14 cellular contexts compared by ENCODE assay signal in genomic region chr20:4369119-4369797, GRCh38.
DNase-seq lines count a peak whose midpoint lies in the region; ATAC-seq, FAIRE-seq and TF ChIP-seq lines count a peak whose summit lies in the region.
"Had no signal": no experiment of that assay in that cellular context is flagged by ENCODE, and none has a peak within 500 bp of the region (broad histone marks: within the 10 kb centered on the region; RNA-seq: fewer than 3 reads in every experiment).

No MANE protein-coding gene starts in this region.

- H3K4me1 Mint-ChIP-seq in CD4-positive, alpha-beta memory T cell, result peaks cover 8 to 19% (median 11%) of the 10 kb centered on the region in 4 donors
- H3K4me1 Mint-ChIP-seq in T-helper 17 cell, result peaks cover 14% of the 10 kb centered on the region
- H3K4me1 Mint-ChIP-seq in type B pancreatic cell (ENCODE audit: unreplicated experiment), result no peaks in the 10 kb centered on the region
- no peaks in the 10 kb centered on the region for H3K4me1 Mint-ChIP-seq in endothelial cell (ENCODE audit: unreplicated experiment)
- H3K4me1 Mint-ChIP-seq: endodermal cell had no signal

- no peaks in the 10 kb centered on the region for H3K23me2 ChIP-seq in H1 (ENCODE audit: low read depth, low read length)

- no peak overlapping the region for H2BK120ac ChIP-seq in H1 (replicated peaks; ENCODE audit: low read depth, low read length)

- H3K4me3 Mint-ChIP-seq in CD4-positive, alpha-beta memory T cell, result peak overlapping the region in 7 of 8 donors; percentile 21 to 68 (median 52)
- H3K4me3 Mint-ChIP-seq in T-helper 17 cell, result peak overlapping the region; percentile 59
- no peak overlapping the region for H3K4me3 Mint-ChIP-seq in type B pancreatic cell
- H3K4me3 Mint-ChIP-seq in endothelial cell (ENCODE audit: unreplicated experiment), result no peak overlapping the region
- H3K4me3 Mint-ChIP-seq: CD8-positive, alpha-beta T cell; endodermal cell had no signal

- H2BK15ac ChIP-seq in H1 (ENCODE audit: low read length), result no peak overlapping the region

- no peak overlapping the region for H3K23ac ChIP-seq in H1 (ENCODE audit: insufficient read length)

- no peaks in the 10 kb centered on the region for H3K36me3 Mint-ChIP-seq in CD4-positive, alpha-beta memory T cell
- H3K36me3 Mint-ChIP-seq in T-helper 17 cell (ENCODE audit: low read depth) (peaks cover 2% of the 10 kb centered on the region), type B pancreatic cell (no peaks in the 10 kb centered on the region), endothelial cell (ENCODE audit: low read depth, unreplicated experiment) (no peaks in the 10 kb centered on the region)
- H3K36me3 Mint-ChIP-seq: CD8-positive, alpha-beta T cell had no signal

- H4K20me1 ChIP-seq in H1 (replicated peaks in 1 of 2; ENCODE audit: control insufficient read depth in 1 of 2, insufficient read depth in 2 of 2, low read length in 2 of 2), result no peaks in the 10 kb centered on the region

- CTCF ChIA-PET in CD4-positive, alpha-beta memory T cell (lab: Charles Lee; ENCODE audit: partially characterized antibody), result no interaction called here
- CTCF ChIA-PET in H1 (lab: Charles Lee; ENCODE audit: partially characterized antibody), result no interaction called here

- H2BK20ac ChIP-seq in H1 (ENCODE audit: low read length), result no peak overlapping the region

- H3K9me3 ChIP-seq in CD4-positive, alpha-beta memory T cell (ENCODE audit: control insufficient read depth in 1 of 2, low read length in 2 of 2), result no peaks in the 10 kb centered on the region
- no peaks in the 10 kb centered on the region for H3K9me3 ChIP-seq in T-helper 17 cell (ENCODE audit: control insufficient read depth, low read length, poor library complexity, severe bottlenecking)
- no peaks in the 10 kb centered on the region for H3K9me3 ChIP-seq in H1 (ENCODE audit: insufficient read depth in 2 of 2, low read depth in 1 of 2, low read length in 1 of 2)

- H4K8ac ChIP-seq in H1 (ENCODE audit: extremely low read depth, insufficient read depth, low read length), result no peak overlapping the region

- no peaks in the 10 kb centered on the region for H3K36me3 ChIP-seq in CD4-positive, alpha-beta memory T cell (ENCODE audit: insufficient read depth, low read length)
- H3K36me3 ChIP-seq in H1 (ENCODE audit: control insufficient read depth in 2 of 4, insufficient read depth in 4 of 4, low read length in 3 of 4), result no peaks in the 10 kb centered on the region

- H4K91ac ChIP-seq in H1 (replicated peaks; ENCODE audit: insufficient read length, low read length), result no peak overlapping the region

- no peak overlapping the region for H3K9ac ChIP-seq in H1 (replicated peaks in 1 of 4; ENCODE audit: extremely low read depth in 1 of 4, low read depth in 3 of 4, low read length in 3 of 4)

- no peak overlapping the region for H3K4me3 ChIP-seq in CD4-positive, alpha-beta memory T cell (ENCODE audit: low read length in 2 of 2)
- no peak overlapping the region for H3K4me3 ChIP-seq in H1 (ENCODE audit: extremely low read depth in 1 of 4, insufficient read depth in 2 of 4, low read depth in 3 of 4, low read length in 4 of 4)

- H3K14ac ChIP-seq in H1 (ENCODE audit: insufficient read length), result no peak overlapping the region

- H2BK5ac ChIP-seq in H1 (ENCODE audit: low read depth, low read length), result 0 out of 2 replicates have a peak overlapping the region, but pooled peaks have one; percentile 31

- H3K4me1 ChIP-seq in CD4-positive, alpha-beta memory T cell (ENCODE audit: insufficient read depth, low read length), result peaks cover 13% of the 10 kb centered on the region
- no peaks in the 10 kb centered on the region for H3K4me1 ChIP-seq in H1 (replicated peaks in 1 of 4; ENCODE audit: control insufficient read depth in 3 of 4, insufficient read depth in 4 of 4, low read length in 3 of 4)

- no peak for FAIRE-seq in H1 (lab: Jason Lieb, UNC)

- WGBS in H1 (ENCODE audit: extremely low coverage in 1 of 2, insufficient coverage in 1 of 2, insufficient read length in 1 of 2, insufficient replicate concordance in 2 of 2, low coverage in 1 of 2, low lambda C conversion rate in 2 of 2, missing lambda C conversion rate in 1 of 2), 2 experiments, result 82% methylated on average over 2 of the region's 2 CpGs; no CpG with 5 or more reads in 1 of the 2 experiments

- POLR2A ChIA-PET in CD4-positive, alpha-beta memory T cell (lab: Charles Lee; ENCODE audit: partially characterized antibody), result no interaction called here
- POLR2A ChIA-PET in H1 (lab: Charles Lee; ENCODE audit: partially characterized antibody), result no interaction called here

- H3K27ac Mint-ChIP-seq in CD4-positive, alpha-beta memory T cell, result peak overlapping the region in 6 of 7 donors; percentile 7 to 92 (median 78)
- H3K27ac Mint-ChIP-seq in T-helper 17 cell (peak overlapping the region; percentile 87), type B pancreatic cell (no peak overlapping the region), endothelial cell (ENCODE audit: unreplicated experiment) (no peak overlapping the region)
- H3K27ac Mint-ChIP-seq: CD8-positive, alpha-beta T cell; endodermal cell had no signal

- no peaks in the 10 kb centered on the region for H3K79me1 ChIP-seq in H1 (ENCODE audit: low read depth, low read length)

- TF ChIP-seq POLR2A in H1 (IDR thresholded peaks at IDR 0.05; ENCODE audit: control extremely low read depth in 1 of 2, low read depth in 2 of 2, low read length in 2 of 2), result no peak

- H3K18ac ChIP-seq in H1 (ENCODE audit: extremely low read depth, low read length), result no peak overlapping the region

- H4K5ac ChIP-seq in H1 (ENCODE audit: insufficient read length, low read depth, low read length), result no peak overlapping the region

- no peak overlapping the region for H3K4me2 ChIP-seq in H1 (ENCODE audit: insufficient read depth in 1 of 2, low read depth in 2 of 2, low read length in 2 of 2)

- H3K27me3 ChIP-seq in CD4-positive, alpha-beta memory T cell (ENCODE audit: insufficient read depth, low read length), result no peaks in the 10 kb centered on the region
- H3K27me3 ChIP-seq in H1 (replicated peaks in 1 of 4; ENCODE audit: control insufficient read depth in 3 of 4, extremely low read depth in 1 of 4, insufficient read depth in 3 of 4, low read length in 3 of 4), result no peaks in the 10 kb centered on the region

- TF ChIP-seq EP300 in H1 (IDR thresholded peaks at IDR 0.05; ENCODE audit: borderline replicate concordance in 1 of 2, low read depth in 2 of 2, low read length in 2 of 2), result no peak

- TF ChIP-seq CTCF in H1 (IDR thresholded peaks at IDR 0.05; ENCODE audit: control extremely low read depth in 1 of 3, insufficient read depth in 1 of 3, low read depth in 1 of 3, low read length in 3 of 3), result no peak
- no peak for TF ChIP-seq CTCF in type B pancreatic cell (conservative IDR thresholded peaks at IDR 0.05)
- TF ChIP-seq CTCF in endothelial cell (IDR thresholded peaks at IDR 0.05; ENCODE audit: unreplicated experiment), result no peak

- ATAC-seq in T-helper 17 cell, result peak; percentile 16
- ATAC-seq: CD8-positive, alpha-beta T cell had no signal

- H3K27ac ChIP-seq in CD4-positive, alpha-beta memory T cell (ENCODE audit: low read depth, low read length), result no peak overlapping the region
- no peak overlapping the region for H3K27ac ChIP-seq in H1 (ENCODE audit: low read depth, low read length)
- H3K27ac ChIP-seq: 22Rv1 had no signal

- TF ChIP-seq RAD21 in H1 (IDR thresholded peaks at IDR 0.05 in 1 of 2, conservative IDR thresholded peaks at IDR 0.05 in 1 of 2; ENCODE audit: low read depth in 2 of 2, low read length in 2 of 2), result no peak

- H3K9me3 Mint-ChIP-seq in CD4-positive, alpha-beta memory T cell, result no peaks in the 10 kb centered on the region
- H3K9me3 Mint-ChIP-seq in type B pancreatic cell, result peaks cover 3% of the 10 kb centered on the region
- H3K9me3 Mint-ChIP-seq in endothelial cell (ENCODE audit: unreplicated experiment), result no peaks in the 10 kb centered on the region
- H3K9me3 Mint-ChIP-seq: CD8-positive, alpha-beta T cell had no signal

- H3K79me2 ChIP-seq in H1 (ENCODE audit: control insufficient read depth in 1 of 2, insufficient read depth in 2 of 2, low read length in 2 of 2), result no peaks in the 10 kb centered on the region

- H3K27me3 Mint-ChIP-seq in CD4-positive, alpha-beta memory T cell, result peaks cover 1 to 2% of the 10 kb centered on the region in 2 donors
- H3K27me3 Mint-ChIP-seq in T-helper 17 cell (peaks cover 7% of the 10 kb centered on the region), type B pancreatic cell (no peaks in the 10 kb centered on the region), endothelial cell (ENCODE audit: unreplicated experiment) (no peaks in the 10 kb centered on the region)

- intact Hi-C loops in CD4-positive, alpha-beta memory T cell (cut with micrococcal nuclease), result no loop called here

- H2AK5ac ChIP-seq in H1 (ENCODE audit: low read depth, low read length), result no peak overlapping the region

- H2AFZ ChIP-seq in H1 (ENCODE audit: low read length), result 0 out of 2 replicates have a peak overlapping the region, but pooled peaks have one; percentile 77

- H2BK12ac ChIP-seq in H1 (ENCODE audit: low read depth, low read length), result 0 out of 2 replicates have a peak overlapping the region, but pooled peaks have one; percentile 22

- DNase-seq in NCI-H748 (lab: John Stamatoyannopoulos, UW; ENCODE audit: unreplicated experiment) (peak; percentile 29), NCI-H748 treated with DMSO at 0.1 percent for 48 hours (lab: John Stamatoyannopoulos, UW) (no peak), T-helper 17 cell (no peak), H1 (ENCODE audit: low read depth in 1 of 2, low spot score in 2 of 2) (no peak), islet precursor cell (no peak), type B pancreatic cell (ENCODE audit: extremely low spot score, unreplicated experiment) (no peak), endothelial cell (ENCODE audit: low spot score) (no peak)
- DNase-seq in CD4-positive, alpha-beta memory T cell, result no peak
- DNase-seq: endodermal cell, NCI-H2107, T-helper 9 cell, trophoblast cell had no signal

- no peak overlapping the region for H3K56ac ChIP-seq in H1 (replicated peaks; ENCODE audit: insufficient read length, low read depth, low read length)

- H3K4ac ChIP-seq in H1 (replicated peaks; ENCODE audit: insufficient read length, low read depth, low read length), result no peak overlapping the region

TF ChIP-seq in H1, 55 proteins besides CTCF, POLR2A, EP300 and RAD21 (continues in another document):
- TF ChIP-seq CBX5 (IDR thresholded peaks at IDR 0.05; ENCODE audit: low read depth, low read length), result no peak
- TF ChIP-seq NANOG (IDR thresholded peaks at IDR 0.05; ENCODE audit: insufficient read depth, low read depth, low read length, poor library complexity, severe bottlenecking), result no peak
- no peak for TF ChIP-seq HDAC2 (IDR thresholded peaks at IDR 0.05; ENCODE audit: borderline replicate concordance in 1 of 2, low read depth in 2 of 2, low read length in 2 of 2)
- no peak for TF ChIP-seq CHD1 (IDR thresholded peaks at IDR 0.05; ENCODE audit: low read depth, low read length)
- no peak for TF ChIP-seq CREB1 (IDR thresholded peaks at IDR 0.05)
- no peak for TF ChIP-seq SIN3A (conservative IDR thresholded peaks at IDR 0.05 in 1 of 2, IDR thresholded peaks at IDR 0.05 in 1 of 2; ENCODE audit: low read depth in 1 of 2, low read length in 2 of 2)
- no peak for TF ChIP-seq RFX5 (IDR thresholded peaks at IDR 0.05; ENCODE audit: borderline replicate concordance, low read depth, low read length)
- no peak for TF ChIP-seq GTF2F1 (IDR thresholded peaks at IDR 0.05; ENCODE audit: borderline replicate concordance, low read depth, low read length)
- no peak for TF ChIP-seq EGR1 (IDR thresholded peaks at IDR 0.05; ENCODE audit: borderline replicate concordance, low read depth, low read length)

Comparison
In these comparisons a context has a peak if more than half of its experiments do, and no peak if none do; other contexts are left out.
1. H3K27ac Mint-ChIP-seq: peak in CD4-positive, alpha-beta memory T cell (6 of 7) and T-helper 17 cell (single experiment); none in type B pancreatic cell (single experiment) and endothelial cell (single experiment).
2. H3K4me3 Mint-ChIP-seq: peak in CD4-positive, alpha-beta memory T cell (7 of 8) and T-helper 17 cell (single experiment); none in type B pancreatic cell (single experiment) and endothelial cell (single experiment).